ENCODE assay signal across 8 cellular contexts in genomic region chr1:121400108-121400507, GRCh38.
DNase-seq lines count a peak whose midpoint lies in the region; ATAC-seq, FAIRE-seq and TF ChIP-seq lines count a peak whose summit lies in the region.
"Not testable (repeated sequence)": the region's sequence is repeated elsewhere in the genome, so short reads cannot be mapped to it uniquely, and the experiment has no call there.

No MANE protein-coding gene starts in this region.

- FAIRE-seq in GM12878 (lab: Jason Lieb, UNC): not testable (repeated sequence)
- peak; percentile 79 for FAIRE-seq in kidney (lab: Jason Lieb, UNC)

- TF ChIP-seq RAD21 in GM12878 (IDR thresholded peaks at IDR 0.05; ENCODE audit: insufficient read depth, low read depth, low read length): not testable (repeated sequence)

- RAD21 ChIA-PET in GM12878 (lab: Charles Lee; ENCODE audit: unreplicated experiment): not testable (repeated sequence)

- H3K4me3 ChIP-seq in CD4-positive, CD25-positive, alpha-beta regulatory T cell (ENCODE audit: low read depth, low read length); HEK293 (ENCODE audit: low read depth, low read length); GM12878; kidney (ENCODE audit: low read length in 2 of 2): not testable (repeated sequence)

- SMC1A ChIA-PET in GM12878 (lab: Charles Lee; ENCODE audit: uncharacterized antibody, unreplicated experiment): not testable (repeated sequence)

- not testable (repeated sequence) for H3K9me3 ChIP-seq in CD4-positive, CD25-positive, alpha-beta regulatory T cell (ENCODE audit: control insufficient read depth in 2 of 2, low read length in 2 of 2); HEK293 (ENCODE audit: control insufficient read depth, insufficient read depth, low read depth, low read length); GM12878 (replicated peaks; ENCODE audit: control insufficient read depth, insufficient read depth, low read length); kidney (ENCODE audit: control insufficient read depth in 1 of 2, low read length in 2 of 2)

- POLR2A ChIA-PET in HEK293 (lab: Yijun Ruan, JAX); activated CD4-positive, alpha-beta T cell treated with anti-CD3 and anti-CD28 coated beads, Interleukin-2, amount 10 ng/mL, durations not matched to agents 7 days and 5 days (lab: Charles Lee); GM12878 (lab: Charles Lee): not testable (repeated sequence)

- not testable (repeated sequence) for H3K27me3 ChIP-seq in CD4-positive, CD25-positive, alpha-beta regulatory T cell (ENCODE audit: control insufficient read depth, insufficient read depth, low read length); GM12878 (replicated peaks in 1 of 2; ENCODE audit: control insufficient read depth in 2 of 2, insufficient read depth in 2 of 2, low read length in 1 of 2)

- H3K4me1 ChIP-seq in CD4-positive, CD25-positive, alpha-beta regulatory T cell (ENCODE audit: control insufficient read depth, insufficient read depth, low read length, poor library complexity, severe bottlenecking); HEK293 (ENCODE audit: control insufficient read depth, insufficient read depth, low read length); GM12878 (ENCODE audit: control insufficient read depth, insufficient read depth, low read length); kidney (ENCODE audit: control insufficient read depth in 1 of 2, insufficient read depth in 1 of 2, low read depth in 1 of 2, low read length in 2 of 2): not testable (repeated sequence)

- intact Hi-C loops in activated naive CD4-positive, alpha-beta T cell treated with anti-CD3 and anti-CD28 coated beads for 36 hours (cut with micrococcal nuclease): loop anchor here (10.0 kb wide), 1 partner anchor 55 kb away; no protein-coding TSS in a partner anchor
- intact Hi-C loops in GM12878 (cut with micrococcal nuclease; ENCODE audit: unreplicated experiment); kidney (cut with DNase I): not testable (repeated sequence)

- not testable (repeated sequence) for H3K36me3 ChIP-seq in CD4-positive, CD25-positive, alpha-beta regulatory T cell (ENCODE audit: control insufficient read depth, insufficient read depth, low read length); HEK293 (ENCODE audit: control insufficient read depth in 2 of 2, insufficient read depth in 1 of 2, low read length in 2 of 2); GM12878 (ENCODE audit: control insufficient read depth in 2 of 2, insufficient read depth in 2 of 2, low read length in 1 of 2); kidney (ENCODE audit: control insufficient read depth in 1 of 2, insufficient read depth in 2 of 2, low read length in 2 of 2)

- H3K27me3 Mint-ChIP-seq in CD4-positive, CD25-positive, alpha-beta regulatory T cell: peaks cover 15% of the 10 kb centered on the region
- peaks cover 21% of the 10 kb centered on the region for H3K27me3 Mint-ChIP-seq in activated CD4-positive, alpha-beta T cell treated with anti-CD3 and anti-CD28 coated beads, Interleukin-2, amount 10 ng/mL, durations not matched to agents 7 days and 5 days
- peaks cover 21% of the 10 kb centered on the region for H3K27me3 Mint-ChIP-seq in activated naive CD4-positive, alpha-beta T cell treated with anti-CD3 and anti-CD28 coated beads for 36 hours (ENCODE audit: low read depth)
- H3K27me3 Mint-ChIP-seq in neural crest cell (ENCODE audit: low read depth) (peaks cover 17% of the 10 kb centered on the region), type B pancreatic cell (peaks cover 18% of the 10 kb centered on the region)

- peak overlapping the region; percentile 79 to 85 (median 83) for H3K4me3 Mint-ChIP-seq in CD4-positive, CD25-positive, alpha-beta regulatory T cell
- not testable (repeated sequence) for H3K4me3 Mint-ChIP-seq in activated CD4-positive, alpha-beta T cell treated with anti-CD3 and anti-CD28 coated beads, Interleukin-2, amount 10 ng/mL, durations not matched to agents 7 days and 5 days; activated naive CD4-positive, alpha-beta T cell treated with anti-CD3 and anti-CD28 coated beads for 36 hours
- H3K4me3 Mint-ChIP-seq in neural crest cell (peak overlapping the region; percentile 67), type B pancreatic cell (peak overlapping the region; percentile 81)

- not testable (repeated sequence) for H3K9ac ChIP-seq in GM12878 (ENCODE audit: control insufficient read depth, insufficient read depth, low read length); kidney (ENCODE audit: low read length in 2 of 2)

- DNase-seq in CD4-positive, CD25-positive, alpha-beta regulatory T cell; activated CD4-positive, alpha-beta T cell treated with anti-CD3 and anti-CD28 coated beads, Interleukin-2, amount 10 ng/mL, durations not matched to agents 7 days and 5 days; activated naive CD4-positive, alpha-beta T cell treated with anti-CD3 and anti-CD28 coated beads for 36 hours; GM12878 (ENCODE audit: low read depth, low spot score); kidney; neural crest cell (ENCODE audit: low read depth, low spot score); type B pancreatic cell (ENCODE audit: extremely low spot score, unreplicated experiment): not testable (repeated sequence)

- peaks cover 4 to 26% (median 10%) of the 10 kb centered on the region in 4 donors for H3K4me1 Mint-ChIP-seq in CD4-positive, CD25-positive, alpha-beta regulatory T cell
- peaks cover 27% of the 10 kb centered on the region for H3K4me1 Mint-ChIP-seq in activated CD4-positive, alpha-beta T cell treated with anti-CD3 and anti-CD28 coated beads, Interleukin-2, amount 10 ng/mL, durations not matched to agents 7 days and 5 days
- peaks cover 19% of the 10 kb centered on the region for H3K4me1 Mint-ChIP-seq in activated naive CD4-positive, alpha-beta T cell treated with anti-CD3 and anti-CD28 coated beads for 36 hours (ENCODE audit: low read depth)
- H3K4me1 Mint-ChIP-seq in neural crest cell: peaks cover 20% of the 10 kb centered on the region
- H3K4me1 Mint-ChIP-seq in type B pancreatic cell (ENCODE audit: unreplicated experiment): not testable (repeated sequence)

- not testable (repeated sequence) for H3K79me2 ChIP-seq in GM12878 (ENCODE audit: control insufficient read depth, insufficient read depth, low read length)

- ATAC-seq in CD4-positive, CD25-positive, alpha-beta regulatory T cell (ENCODE audit: low read depth in 2 of 2); GM12878: not testable (repeated sequence)

- CTCF ChIA-PET in HEK293 (lab: Yijun Ruan, JAX); activated CD4-positive, alpha-beta T cell treated with anti-CD3 and anti-CD28 coated beads, Interleukin-2, amount 10 ng/mL, durations not matched to agents 7 days and 5 days (lab: Charles Lee); activated naive CD4-positive, alpha-beta T cell treated with anti-CD3 and anti-CD28 coated beads for 36 hours (lab: Charles Lee); GM12878 (lab: Yijun Ruan, JAX): not testable (repeated sequence)

- TF ChIP-seq POLR2A in GM12878 (IDR thresholded peaks at IDR 0.05; ENCODE audit: low read depth, low read length): not testable (repeated sequence)

- not testable (repeated sequence) for H2AFZ ChIP-seq in GM12878 (ENCODE audit: control insufficient read depth, low read depth, low read length)

- not testable (repeated sequence) for BruUV-seq in GM12878 (replicated peaks; lab: Mats Ljungman, UMichigan)

- peaks cover 0 to 21% (median 14%) of the 10 kb centered on the region in 7 donors for H3K9me3 Mint-ChIP-seq in CD4-positive, CD25-positive, alpha-beta regulatory T cell
- H3K9me3 Mint-ChIP-seq in activated CD4-positive, alpha-beta T cell treated with anti-CD3 and anti-CD28 coated beads, Interleukin-2, amount 10 ng/mL, durations not matched to agents 7 days and 5 days: peaks cover 16% of the 10 kb centered on the region
- peaks cover 17% of the 10 kb centered on the region for H3K9me3 Mint-ChIP-seq in activated naive CD4-positive, alpha-beta T cell treated with anti-CD3 and anti-CD28 coated beads for 36 hours
- peaks cover 17% of the 10 kb centered on the region for H3K9me3 Mint-ChIP-seq in neural crest cell
- H3K9me3 Mint-ChIP-seq in type B pancreatic cell: peaks cover 10% of the 10 kb centered on the region

- not testable (repeated sequence) for H4K20me1 ChIP-seq in GM12878 (ENCODE audit: control insufficient read depth, insufficient read depth)

- 51% methylated on average over 3 of the region's 3 CpGs for WGBS in GM12878 (ENCODE audit: insufficient coverage, insufficient replicate concordance, low lambda C conversion rate, missing lambda C conversion rate)

- not testable (repeated sequence) for H3K27ac ChIP-seq in CD4-positive, CD25-positive, alpha-beta regulatory T cell (ENCODE audit: insufficient read depth, low read length, poor library complexity, severe bottlenecking); HEK293 (ENCODE audit: extremely low read depth, low read depth, low read length); GM12878 (ENCODE audit: control insufficient read depth, insufficient read depth); kidney (ENCODE audit: low read depth in 2 of 2, low read length in 2 of 2)

- H3K36me3 Mint-ChIP-seq in CD4-positive, CD25-positive, alpha-beta regulatory T cell: peaks cover 13% of the 10 kb centered on the region
- H3K36me3 Mint-ChIP-seq in activated CD4-positive, alpha-beta T cell treated with anti-CD3 and anti-CD28 coated beads, Interleukin-2, amount 10 ng/mL, durations not matched to agents 7 days and 5 days (ENCODE audit: low read depth): peaks cover 22% of the 10 kb centered on the region
- peaks cover 15% of the 10 kb centered on the region for H3K36me3 Mint-ChIP-seq in activated naive CD4-positive, alpha-beta T cell treated with anti-CD3 and anti-CD28 coated beads for 36 hours (ENCODE audit: low read depth)
- H3K36me3 Mint-ChIP-seq in neural crest cell (ENCODE audit: low read depth) (peaks cover 17% of the 10 kb centered on the region), type B pancreatic cell (peaks cover 14% of the 10 kb centered on the region)

- H3K27ac Mint-ChIP-seq in CD4-positive, CD25-positive, alpha-beta regulatory T cell: peak overlapping the region in 1 of 3 donors; percentile 72
- peak overlapping the region; percentile 3 for H3K27ac Mint-ChIP-seq in activated CD4-positive, alpha-beta T cell treated with anti-CD3 and anti-CD28 coated beads, Interleukin-2, amount 10 ng/mL, durations not matched to agents 7 days and 5 days
- H3K27ac Mint-ChIP-seq in activated naive CD4-positive, alpha-beta T cell treated with anti-CD3 and anti-CD28 coated beads for 36 hours: peak overlapping the region; percentile 33
- H3K27ac Mint-ChIP-seq in neural crest cell (ENCODE audit: unreplicated experiment) (peak overlapping the region; percentile 10), type B pancreatic cell (peak overlapping the region; percentile 16)

- TF ChIP-seq EP300 in GM12878 (IDR thresholded peaks at IDR 0.05; ENCODE audit: borderline replicate concordance in 1 of 2, control insufficient read depth in 1 of 2, low read depth in 2 of 2, low read length in 2 of 2): not testable (repeated sequence)

- TF ChIP-seq CTCF in HEK293 (tag by site-specific recombination; IDR thresholded peaks at IDR 0.05); GM12878 (IDR thresholded peaks at IDR 0.05 in 2 of 3, conservative IDR thresholded peaks at IDR 0.05 in 1 of 3; ENCODE audit: control insufficient read depth in 2 of 3, extremely low read depth in 1 of 3, insufficient read depth in 1 of 3, low read depth in 3 of 3, low read length in 3 of 3); kidney (IDR thresholded peaks at IDR 0.05; ENCODE audit: borderline replicate concordance, extremely low read depth, insufficient read depth); neural crest cell (conservative IDR thresholded peaks at IDR 0.05); type B pancreatic cell (conservative IDR thresholded peaks at IDR 0.05): not testable (repeated sequence)

- in situ Hi-C loops in GM12878 (cut with MboI): not testable (repeated sequence)

- not testable (repeated sequence) for H3K4me2 ChIP-seq in GM12878 (ENCODE audit: control insufficient read depth, insufficient read depth)
